9 cellular contexts compared by ENCODE assay signal in genomic region chr14:20652996-20653975, GRCh38. TPM values are rescaled to one million over a fixed set of nuclear protein-coding genes. Genes with fewer than 3 reads are reported as not detected.
DNase-seq lines count a peak whose midpoint lies in the region; ATAC-seq and TF ChIP-seq lines count a peak whose summit lies in the region.
"Had no signal": no experiment of that assay in that cellular context is flagged by ENCODE, and none has a peak within 500 bp of the region (broad histone marks: within the 10 kb centered on the region; RNA-seq: fewer than 3 reads in every experiment).

No MANE protein-coding gene starts in this region.

- TF ChIP-seq POLR2A in heart left ventricle (IDR thresholded peaks at IDR 0.05), result no peak

- H3K4me3 ChIP-seq in retinal pigment epithelial cell (ENCODE audit: low read length) (peak overlapping the region; percentile 4), dorsolateral prefrontal cortex (peak overlapping the region in 9 of 59 donors; percentile 3 to 45 (median 21)), heart left ventricle (peak overlapping the region in 1 of 12 donors; percentile 4)

- H3K36me3 ChIP-seq in heart left ventricle, result no peaks in the 10 kb centered on the region

- H3K27me3 Mint-ChIP-seq in T-helper 2 cell treated with Interferon-gamma antibody and Interleukin-4, amounts not matched to agents 5 μg/mL and 100 μg/mL, for 36 hours (ENCODE audit: low read depth), result peaks cover 71% of the 10 kb centered on the region
- H3K27me3 Mint-ChIP-seq in endothelial cell (ENCODE audit: unreplicated experiment), result peaks cover 12% of the 10 kb centered on the region

- H3K4me1 Mint-ChIP-seq in T-helper 2 cell treated with Interferon-gamma antibody and Interleukin-4, amounts not matched to agents 5 μg/mL and 100 μg/mL, for 36 hours (ENCODE audit: low read depth), result peaks cover 23% of the 10 kb centered on the region
- peaks cover 4% of the 10 kb centered on the region for H3K4me1 Mint-ChIP-seq in endothelial cell (ENCODE audit: unreplicated experiment)

- peak; percentile 5 for DNase-seq in activated T-cell treated with anti-CD3 and anti-CD28 coated beads for 1 hour (ENCODE audit: low read depth)
- DNase-seq in activated T-cell treated with anti-CD3 and anti-CD28 coated beads for 4 hours, result no peak
- DNase-seq in T-helper 2 cell treated with Interferon-gamma antibody and Interleukin-4, amounts not matched to agents 5 μg/mL and 100 μg/mL, for 36 hours (ENCODE audit: low spot score), result peak; percentile 64
- DNase-seq in endothelial cell (ENCODE audit: low spot score), result peak; percentile 37
- DNase-seq in retinal pigment epithelial cell (ENCODE audit: low read depth), result no peak
- no peak for DNase-seq in dorsolateral prefrontal cortex
- DNase-seq in NCI-H526 (lab: John Stamatoyannopoulos, UW), result no peak
- DNase-seq in heart left ventricle, result no peak

- H3K9me3 ChIP-seq in heart left ventricle, result no peaks in the 10 kb centered on the region

- H3K4me3 Mint-ChIP-seq in T-helper 2 cell treated with Interferon-gamma antibody and Interleukin-4, amounts not matched to agents 5 μg/mL and 100 μg/mL, for 36 hours, result peak overlapping the region; percentile 68
- peak overlapping the region; percentile 67 for H3K4me3 Mint-ChIP-seq in endothelial cell (ENCODE audit: unreplicated experiment)

- H3K9me3 Mint-ChIP-seq in T-helper 2 cell treated with Interferon-gamma antibody and Interleukin-4, amounts not matched to agents 5 μg/mL and 100 μg/mL, for 36 hours, result no peaks in the 10 kb centered on the region
- no peaks in the 10 kb centered on the region for H3K9me3 Mint-ChIP-seq in endothelial cell (ENCODE audit: unreplicated experiment)

- peaks cover 0 to 92% (median 67%) of the 10 kb centered on the region in 45 donors for H3K27me3 ChIP-seq in dorsolateral prefrontal cortex
- peaks cover 33 to 91% (median 67%) of the 10 kb centered on the region in 9 donors for H3K27me3 ChIP-seq in heart left ventricle

- intact Hi-C loops in dorsolateral prefrontal cortex (cut with DNase I), result no loop called here
- intact Hi-C loops in heart left ventricle (cut with DNase I), result no loop called here

- peaks cover 0 to 4% (median 0%) of the 10 kb centered on the region in 12 donors for H3K4me1 ChIP-seq in heart left ventricle

- H3K36me3 Mint-ChIP-seq in T-helper 2 cell treated with Interferon-gamma antibody and Interleukin-4, amounts not matched to agents 5 μg/mL and 100 μg/mL, for 36 hours (ENCODE audit: low read depth), result no peaks in the 10 kb centered on the region
- no peaks in the 10 kb centered on the region for H3K36me3 Mint-ChIP-seq in endothelial cell (ENCODE audit: low read depth, unreplicated experiment)

- WGBS in heart left ventricle, 4 donors, result 2 to 4% (median 2%) methylated on average over 31 to 39 of the region's 39 CpGs

- no peak for ATAC-seq in heart left ventricle

- H3K27ac Mint-ChIP-seq in T-helper 2 cell treated with Interferon-gamma antibody and Interleukin-4, amounts not matched to agents 5 μg/mL and 100 μg/mL, for 36 hours, result no peak overlapping the region
- H3K27ac Mint-ChIP-seq in endothelial cell (ENCODE audit: unreplicated experiment), result no peak overlapping the region

- no peak overlapping the region for H3K27ac ChIP-seq in dorsolateral prefrontal cortex
- no peak overlapping the region for H3K27ac ChIP-seq in heart left ventricle
- H3K27ac ChIP-seq: C4-2B had no signal

- TF ChIP-seq CTCF in endothelial cell (IDR thresholded peaks at IDR 0.05; ENCODE audit: unreplicated experiment) (no peak), retinal pigment epithelial cell (conservative IDR thresholded peaks at IDR 0.05; ENCODE audit: low read depth, low read length) (no peak), dorsolateral prefrontal cortex (IDR thresholded peaks at IDR 0.05 in 54 of 56, conservative IDR thresholded peaks at IDR 0.05 in 2 of 56; ENCODE audit: low read depth in 1 of 56, partially characterized antibody in 56 of 56) (no peak), heart left ventricle (IDR thresholded peaks at IDR 0.05) (no peak)

RNA-seq across cellular contexts. Expression of gene OR6S1, which starts 11.8 kb away (rescaled TPM):
- total RNA-seq in endothelial cell (ENCODE audit: unreplicated experiment) (not detected), dorsolateral prefrontal cortex (not detected), heart left ventricle (not detected)
- polyA plus RNA-seq in heart left ventricle, result not detected

RNA-seq across cellular contexts. Expression of gene RNASE4, which starts 31.1 kb away (rescaled TPM):
- total RNA-seq in endothelial cell (ENCODE audit: unreplicated experiment) (1.0 TPM), dorsolateral prefrontal cortex (10 to 100 TPM in 2 of 120 experiments, 1 to 10 TPM in 111, under 1 TPM in 7; 0.41 to 12.0 (median 3.1) TPM), heart left ventricle (10 to 100 TPM in 3 of 9 donors, 1 to 10 TPM in 6; 4.7 to 22.2 (median 8.1) TPM)
- 1 to 10 TPM; 9.8 TPM for polyA plus RNA-seq in heart left ventricle

RNA-seq across cellular contexts. Expression of gene ANG, which starts 35.3 kb away (rescaled TPM):
- 6.5 TPM for total RNA-seq in endothelial cell (ENCODE audit: unreplicated experiment)
- 1 to 10 TPM in 98 of 120 experiments, under 1 TPM in 15, not detected in 7; 0.63 to 9.5 (median 1.9) TPM for total RNA-seq in dorsolateral prefrontal cortex
- 1 to 10 TPM; 2.1 to 9.3 (median 4.0) TPM for total RNA-seq in heart left ventricle
- 1 to 10 TPM; 3.3 to 4.3 TPM for polyA plus RNA-seq in heart left ventricle

Comparison
In these comparisons a context has a peak if more than half of its experiments do, and no peak if none do; other contexts are left out.
1. DNase-seq: peak in activated T-cell treated with anti-CD3 and anti-CD28 coated beads for 1 hour (single experiment), T-helper 2 cell treated with Interferon-gamma antibody and Interleukin-4, amounts not matched to agents 5 μg/mL and 100 μg/mL, for 36 hours (single experiment) and endothelial cell (single experiment); none in activated T-cell treated with anti-CD3 and anti-CD28 coated beads for 4 hours (single experiment), retinal pigment epithelial cell (single experiment), dorsolateral prefrontal cortex (0 of 10), NCI-H526 (0 of 2) and heart left ventricle (0 of 5).